Comparison of ENCODE assay signal across 18 cellular contexts in the genomic region with DNA sequence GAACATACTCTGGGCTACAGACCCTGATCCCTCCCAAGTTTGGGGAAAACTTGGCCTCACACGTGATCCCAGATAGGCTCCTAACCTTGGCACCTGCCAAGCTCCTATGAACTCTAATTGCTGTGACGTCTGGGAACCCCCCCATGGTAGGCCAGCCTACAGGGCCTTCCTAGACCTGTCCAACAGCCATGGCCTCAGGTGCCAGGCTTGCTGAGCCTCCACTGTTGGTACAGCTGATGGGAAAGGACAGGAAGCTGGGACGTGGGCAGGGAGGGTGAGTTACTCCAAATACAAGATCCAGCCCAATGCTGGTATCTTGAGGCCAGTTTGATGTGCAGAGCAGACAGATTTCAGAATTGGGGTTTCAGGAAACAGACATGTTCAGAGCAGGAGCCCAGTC. TPM values are rescaled to one million over a fixed set of nuclear protein-coding genes. Genes with fewer than 3 reads are reported as not detected.
DNase-seq lines count a peak whose midpoint lies in the region; ATAC-seq and TF ChIP-seq lines count a peak whose summit lies in the region.
"Had no signal": no experiment of that assay in that cellular context is flagged by ENCODE, and none has a peak within 500 bp of the region (broad histone marks: within the 10 kb centered on the region; RNA-seq: fewer than 3 reads in every experiment).

No MANE protein-coding gene starts in this region.

- H3K27ac ChIP-seq in right atrium auricular region (no peak overlapping the region), right cardiac atrium (ENCODE audit: low read length) (no peak overlapping the region), endodermal cell (ENCODE audit: low read depth, low read length) (no peak overlapping the region), stomach (no peak overlapping the region)
- H3K27ac ChIP-seq: A549, C4-2B, HL-60 had no signal

- DNase-seq in right atrium auricular region (ENCODE audit: low spot score): peak; percentile 30
- no peak for DNase-seq in right cardiac atrium
- DNase-seq in endodermal cell: peak; percentile 32
- peak; percentile 1 for DNase-seq in stomach
- no peak for DNase-seq in DMS 273 (lab: John Stamatoyannopoulos, UW; ENCODE audit: unreplicated experiment)
- DNase-seq: BE2C; CD4-positive, alpha-beta memory T cell; DMS153; DND-41; GDM1; GOT3; HCEC 1CT; HFFc6 had no signal

- H3K9ac ChIP-seq in endodermal cell (ENCODE audit: extremely low read depth, low read length, poor library complexity, severe bottlenecking): no peak overlapping the region

- H3K36me3 ChIP-seq in right atrium auricular region: no peaks in the 10 kb centered on the region
- no peaks in the 10 kb centered on the region for H3K36me3 ChIP-seq in endodermal cell (ENCODE audit: control insufficient read depth, insufficient read depth, low read length)
- H3K36me3 ChIP-seq in stomach: no peaks in the 10 kb centered on the region
- H3K36me3 ChIP-seq: BE2C had no signal

- ATAC-seq in right cardiac atrium (no peak), HG02840 (IDR thresholded peaks at IDR 0.05; ENCODE audit: low FRiP score, unreplicated experiment) (no peak)
- ATAC-seq: A549 had no signal

- no peak overlapping the region for H3K27ac Mint-ChIP-seq in endodermal cell
- H3K27ac Mint-ChIP-seq: HFFc6 had no signal

- TF ChIP-seq EP300 in stomach (IDR thresholded peaks at IDR 0.05): no peak

- intact Hi-C loops in right cardiac atrium (cut with DNase I): no loop called here
- intact Hi-C loops in stomach (cut with DNase I; ENCODE audit: low total_unique reads): no loop called here

- WGBS in right cardiac atrium: 90% methylated on average over 3 of the region's 3 CpGs
- WGBS in endodermal cell (ENCODE audit: insufficient coverage in 1 of 2, insufficient read length in 1 of 2), 2 experiments: 87 to 94% methylated on average over 2 to 3 of the region's 3 CpGs
- WGBS in stomach, 5 donors: 84 to 91% (median 89%) methylated on average over 2 to 3 of the region's 3 CpGs

- H3K9me3 Mint-ChIP-seq in endodermal cell: no peaks in the 10 kb centered on the region
- H3K9me3 Mint-ChIP-seq: CD4-positive, alpha-beta memory T cell; HFFc6 had no signal

- TF ChIP-seq CTCF in right atrium auricular region (IDR thresholded peaks at IDR 0.05) (no peak), endodermal cell (conservative IDR thresholded peaks at IDR 0.05) (no peak), stomach (IDR thresholded peaks at IDR 0.05) (no peak)

- no peak for TF ChIP-seq POLR2A in stomach (IDR thresholded peaks at IDR 0.05)

- no peaks in the 10 kb centered on the region for H3K36me3 Mint-ChIP-seq in endodermal cell (ENCODE audit: low read depth)

- no peak overlapping the region for H3K4me3 Mint-ChIP-seq in endodermal cell
- H3K4me3 Mint-ChIP-seq: CD4-positive, alpha-beta memory T cell; HFFc6 had no signal

- H3K4me3 ChIP-seq in right atrium auricular region (no peak overlapping the region), right cardiac atrium (ENCODE audit: low read length) (no peak overlapping the region), endodermal cell (ENCODE audit: low read length) (no peak overlapping the region), stomach (no peak overlapping the region)
- H3K4me3 ChIP-seq: A549 had no signal

- H3K27me3 ChIP-seq in right atrium auricular region: no peaks in the 10 kb centered on the region
- H3K27me3 ChIP-seq in right cardiac atrium (ENCODE audit: control insufficient read depth, insufficient read depth): no peaks in the 10 kb centered on the region
- no peaks in the 10 kb centered on the region for H3K27me3 ChIP-seq in endodermal cell (ENCODE audit: control insufficient read depth, insufficient read depth, low read length, poor library complexity, severe bottlenecking)
- H3K27me3 ChIP-seq in stomach: no peaks in the 10 kb centered on the region
- H3K27me3 ChIP-seq: BE2C had no signal

- H3K27me3 Mint-ChIP-seq in endodermal cell (ENCODE audit: insufficient read depth): no peaks in the 10 kb centered on the region
- H3K27me3 Mint-ChIP-seq: CD4-positive, alpha-beta memory T cell had no signal

- no peaks in the 10 kb centered on the region for H3K9me3 ChIP-seq in right atrium auricular region
- H3K9me3 ChIP-seq in right cardiac atrium (ENCODE audit: control insufficient read depth, low read length): no peaks in the 10 kb centered on the region
- no peaks in the 10 kb centered on the region for H3K9me3 ChIP-seq in endodermal cell (ENCODE audit: control insufficient read depth, low read length)
- H3K9me3 ChIP-seq in stomach: no peaks in the 10 kb centered on the region
- H3K9me3 ChIP-seq: A549, BE2C had no signal

- H3K4me1 ChIP-seq in right atrium auricular region (peaks cover 0 to 56% of the 10 kb centered on the region in 2 donors), right cardiac atrium (ENCODE audit: control insufficient read depth, insufficient read depth, low read length) (peaks cover 19% of the 10 kb centered on the region), endodermal cell (ENCODE audit: control insufficient read depth, insufficient read depth, low read length) (peaks cover 38% of the 10 kb centered on the region), stomach (peaks cover 25 to 36% (median 27%) of the 10 kb centered on the region in 4 donors)
- H3K4me1 ChIP-seq: A549, BE2C had no signal

- peaks cover 53% of the 10 kb centered on the region for H3K4me1 Mint-ChIP-seq in endodermal cell

RNA-seq across cellular contexts. Expression of a gene that starts 19.1 kb away (rescaled TPM):
- 10 to 100 TPM; 26.6 to 34.0 TPM for total RNA-seq in right atrium auricular region
- total RNA-seq in right cardiac atrium: 10 to 100 TPM; 39.2 to 58.7 (median 40.8) TPM
- polyA plus RNA-seq in right cardiac atrium: 35.3 TPM
- total RNA-seq in endodermal cell: 10 to 100 TPM; 43.0 to 47.6 TPM
- polyA plus RNA-seq in endodermal cell (2013, experiment 1 of 2): 29.8 TPM
- 31.3 TPM for polyA plus RNA-seq in endodermal cell (2013, experiment 2 of 2)
- 10 to 100 TPM in 3 of 5 donors, 1 to 10 TPM in 1, under 1 TPM in 1; 0.58 to 22.8 (median 12.5) TPM for total RNA-seq in stomach
- polyA plus RNA-seq in stomach: 10 to 100 TPM; 22.9 to 28.9 (median 26.4) TPM

RNA-seq across cellular contexts. Expression of a gene that starts 47.6 kb away (rescaled TPM):
- total RNA-seq in right atrium auricular region (10 to 100 TPM; 31.6 to 50.9 TPM), right cardiac atrium (10 to 100 TPM; 18.0 to 31.4 (median 27.0) TPM), endodermal cell (1 to 10 TPM; 9.0 TPM), stomach (1 to 10 TPM in 3 of 5 donors, not detected in 2; 1.7 to 4.8 (median 2.3) TPM)
- polyA plus RNA-seq in right cardiac atrium (28.0 TPM), stomach (1 to 10 TPM; 2.2 to 2.9 (median 2.6) TPM)
- 7.8 TPM for polyA plus RNA-seq in endodermal cell (2013, experiment 1 of 2)
- 6.7 TPM for polyA plus RNA-seq in endodermal cell (2013, experiment 2 of 2)
- total RNA-seq: CD4-positive, alpha-beta memory T cell; HFFc6 had no signal
- polyA plus RNA-seq: A549; AG04450; CD4-positive, alpha-beta memory T cell had no signal

RNA-seq across cellular contexts. Expression of a gene that starts 59.4 kb away (rescaled TPM):
- under 1 TPM in 1 of 2 donors, not detected in 1; 0.28 TPM for total RNA-seq in right atrium auricular region
- total RNA-seq in right cardiac atrium: not detected
- polyA plus RNA-seq in right cardiac atrium: not detected
- 1 to 10 TPM in 1 of 2 donors, under 1 TPM in 1; 0.38 to 2.9 TPM for total RNA-seq in endodermal cell
- polyA plus RNA-seq in endodermal cell (2013, experiment 1 of 2): 0.21 TPM
- 0.37 TPM for polyA plus RNA-seq in endodermal cell (2013, experiment 2 of 2)
- 1 to 10 TPM in 3 of 5 donors, under 1 TPM in 1, not detected in 1; 0.58 to 2.8 (median 1.8) TPM for total RNA-seq in stomach
- 10 to 100 TPM in 1 of 3 donors, 1 to 10 TPM in 2; 1.8 to 32.3 (median 3.1) TPM for polyA plus RNA-seq in stomach
- total RNA-seq: CD4-positive, alpha-beta memory T cell had no signal
- polyA plus RNA-seq: AG04450; CD4-positive, alpha-beta memory T cell had no signal

Comparison
In these comparisons a context has a peak if more than half of its experiments do, and no peak if none do; other contexts are left out.
1. DNase-seq: peak in right atrium auricular region (single experiment), endodermal cell (single experiment) and stomach (single experiment); none in right cardiac atrium (0 of 3) and DMS 273 (single experiment).